In the genomic region with DNA sequence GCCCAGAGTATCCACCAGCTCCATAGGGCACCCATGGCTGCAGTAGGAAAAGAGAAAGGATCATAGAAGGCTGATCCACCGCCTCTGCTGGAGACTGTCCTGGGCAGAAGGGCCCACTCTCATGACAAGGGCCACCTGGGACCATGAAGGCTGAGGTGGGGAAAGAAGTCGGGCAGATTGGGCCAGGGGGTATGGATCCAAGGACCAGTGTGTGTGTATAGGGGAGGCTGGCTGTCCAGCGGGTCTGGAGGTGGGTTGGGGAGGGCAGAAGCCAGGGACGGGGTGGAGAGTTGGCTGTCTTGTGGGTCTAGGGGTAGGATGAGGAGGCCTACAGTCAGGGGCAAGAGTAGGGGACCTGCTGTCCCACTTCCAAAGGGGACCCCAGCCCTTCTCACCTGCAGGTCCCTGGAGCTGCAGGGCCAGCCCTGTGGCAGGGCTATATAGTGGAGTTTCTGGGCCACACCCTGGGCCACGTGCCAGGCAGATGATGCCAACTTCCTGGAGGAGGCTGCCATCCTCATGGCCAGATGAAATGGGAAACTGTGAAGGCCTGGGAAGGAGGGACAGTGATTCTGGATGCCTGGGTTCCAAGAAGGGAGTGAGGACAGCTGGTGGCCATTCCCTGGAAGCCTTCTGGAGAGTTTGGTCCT, we compare ENCODE assay signal across 13 cellular contexts. TPM values are rescaled to one million over a fixed set of nuclear protein-coding genes. Genes with fewer than 3 reads are reported as not detected.
A peak's percentile ranks its signal among the peaks of the same experiment; 100 is the strongest.
DNase-seq lines count a peak whose midpoint lies in the region; ATAC-seq and TF ChIP-seq lines count a peak whose summit lies in the region.
"Had no signal": no experiment of that assay in that cellular context is flagged by ENCODE, and none has a peak within 500 bp of the region (broad histone marks: within the 10 kb centered on the region; RNA-seq: fewer than 3 reads in every experiment).

A gene (minus strand): TSS at position 51 of the 650 bp plus-strand sequence.

- H3K27me3 ChIP-seq in thyroid gland = no peaks in the 10 kb centered on the region

- TF ChIP-seq POLR2A in thyroid gland (IDR thresholded peaks at IDR 0.05) = no peak

- H3K36me3 ChIP-seq in thyroid gland = no peaks in the 10 kb centered on the region
- H3K36me3 ChIP-seq: spleen had no signal

- 82 to 89% methylated on average over 5 of the region's 5 CpGs for WGBS in thyroid gland, 2 donors

- peaks cover 36% of the 10 kb centered on the region for H3K4me1 Mint-ChIP-seq in activated T-helper 17 cell treated with anti-CD3 and anti-CD28 coated beads, Interleukin-2, amount 50 U/mL, for 72 hours
- H3K4me1 Mint-ChIP-seq in memory B cell = peaks cover 26% of the 10 kb centered on the region

- H3K4me3 ChIP-seq in thyroid gland (replicated peaks in 1 of 3) (no peak within 1 kb of the TSS), coronary artery (no peak within 1 kb of the TSS)
- H3K4me3 ChIP-seq: spleen had no signal

- H3K4me1 ChIP-seq in thyroid gland = no peaks in the 10 kb centered on the region

- intact Hi-C loops in thyroid gland (cut with DNase I) = no loop called here

- peak within 1 kb of the TSS; percentile 37 for H3K27ac Mint-ChIP-seq in activated T-helper 17 cell treated with anti-CD3 and anti-CD28 coated beads, Interleukin-2, amount 50 U/mL, for 72 hours
- H3K27ac Mint-ChIP-seq in memory B cell = no peak within 1 kb of the TSS

- H3K27ac ChIP-seq in thyroid gland = no peak within 1 kb of the TSS
- H3K27ac ChIP-seq in coronary artery = no peak within 1 kb of the TSS

- H3K36me3 Mint-ChIP-seq in activated T-helper 17 cell treated with anti-CD3 and anti-CD28 coated beads, Interleukin-2, amount 50 U/mL, for 72 hours (ENCODE audit: low read depth) = no peaks in the 10 kb centered on the region
- H3K36me3 Mint-ChIP-seq in memory B cell = no peaks in the 10 kb centered on the region

- no peaks in the 10 kb centered on the region for H3K9me3 ChIP-seq in thyroid gland
- H3K9me3 ChIP-seq: SK-N-SH had no signal

- DNase-seq in activated CD8-positive, alpha-beta memory T cell treated with anti-CD3 and anti-CD28 coated beads for 24 hours = peak; percentile 59
- no peak for DNase-seq in activated CD8-positive, alpha-beta memory T cell treated with anti-CD3 and anti-CD28 coated beads, Interleukin-2, amount 50 U/mL, for 4 hours
- no peak for DNase-seq in memory B cell (ENCODE audit: low spot score in 2 of 2)
- no peak for DNase-seq in thyroid gland
- DNase-seq in coronary artery (ENCODE audit: low spot score) = no peak
- DNase-seq: GF-D8, midbrain, NCI-H524 treated with DMSO at 0.1 percent for 48 hours, SK-N-SH, spleen had no signal

- no peaks in the 10 kb centered on the region for H3K27me3 Mint-ChIP-seq in activated T-helper 17 cell treated with anti-CD3 and anti-CD28 coated beads, Interleukin-2, amount 50 U/mL, for 72 hours
- H3K27me3 Mint-ChIP-seq in memory B cell = no peaks in the 10 kb centered on the region

- H3K9me3 Mint-ChIP-seq in activated T-helper 17 cell treated with anti-CD3 and anti-CD28 coated beads, Interleukin-2, amount 50 U/mL, for 72 hours = no peaks in the 10 kb centered on the region
- no peaks in the 10 kb centered on the region for H3K9me3 Mint-ChIP-seq in memory B cell

- peak within 1 kb of the TSS; percentile 45 for H3K4me3 Mint-ChIP-seq in activated T-helper 17 cell treated with anti-CD3 and anti-CD28 coated beads, Interleukin-2, amount 50 U/mL, for 72 hours
- peak within 1 kb of the TSS; percentile 17 for H3K4me3 Mint-ChIP-seq in memory B cell

- no peak for ATAC-seq in activated T-helper 17 cell treated with anti-CD3 and anti-CD28 coated beads, Interleukin-2, amount 50 U/mL, for 72 hours (replicated peaks)
- ATAC-seq in memory B cell (ENCODE audit: low read depth) = no peak
- no peak for ATAC-seq in GM21447 (IDR thresholded peaks at IDR 0.05; ENCODE audit: unreplicated experiment)
- no peak for ATAC-seq in GM19467 (IDR thresholded peaks at IDR 0.05; ENCODE audit: unreplicated experiment)

- no peak for TF ChIP-seq CTCF in thyroid gland (IDR thresholded peaks at IDR 0.05)
- no peak for TF ChIP-seq CTCF in coronary artery (IDR thresholded peaks at IDR 0.05)

RNA-seq across cellular contexts. Expression of the gene that starts here (rescaled TPM):
- 10 to 100 TPM in 1 of 2 donors, 1 to 10 TPM in 1; 2.1 to 11.3 TPM for total RNA-seq in activated T-helper 17 cell treated with anti-CD3 and anti-CD28 coated beads, Interleukin-2, amount 50 U/mL, for 72 hours
- 100 to 1,000 TPM; 213 to 975 (median 755) TPM for total RNA-seq in thyroid gland

Comparison
In these comparisons a context has a peak if more than half of its experiments do, and no peak if none do; other contexts are left out.
1. RNA of the gene that starts here (total RNA-seq): 213 to 975 TPM in thyroid gland; 2.1 to 11.3 TPM in activated T-helper 17 cell treated with anti-CD3 and anti-CD28 coated beads, Interleukin-2, amount 50 U/mL, for 72 hours; every median in the first group is over 10 times any median in the second.